In the genomic region with DNA sequence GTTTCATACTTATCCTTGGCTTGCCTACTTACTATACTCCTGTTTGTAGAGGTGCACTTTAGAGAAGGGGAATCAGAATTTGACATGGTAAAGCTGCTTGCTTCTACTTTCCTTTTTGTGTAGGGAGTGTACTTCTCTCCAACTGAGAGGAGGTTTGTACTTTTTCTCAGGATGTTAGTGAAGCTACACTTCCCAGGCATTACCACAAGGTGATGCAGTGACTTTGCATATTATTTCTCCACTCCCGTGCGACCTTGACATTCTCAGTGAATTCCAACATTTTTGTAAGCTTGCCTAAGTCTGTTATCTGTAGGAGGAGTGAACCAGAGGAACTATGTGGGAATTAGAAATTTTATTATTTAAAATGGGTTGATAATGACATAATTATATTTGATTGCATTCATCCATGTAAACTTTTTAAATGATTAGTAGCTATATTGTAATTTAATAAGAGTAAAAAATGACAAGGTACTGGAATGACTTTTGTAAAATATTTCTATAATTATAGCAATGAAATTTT, we compare ENCODE assay signal across 8 cellular contexts. TPM values are rescaled to one million over a fixed set of nuclear protein-coding genes. Genes with fewer than 3 reads are reported as not detected.
DNase-seq lines count a peak whose midpoint lies in the region; ATAC-seq, FAIRE-seq and TF ChIP-seq lines count a peak whose summit lies in the region.

No MANE protein-coding gene starts in this region.

- no peaks in the 10 kb centered on the region for H3K9me1 ChIP-seq in endothelial cell of umbilical vein (replicated peaks; ENCODE audit: control insufficient read depth, extremely low read depth, insufficient read depth, low read length)

- FAIRE-seq in D721Med (lab: Jason Lieb, UNC) (no peak), endothelial cell of umbilical vein (lab: Jason Lieb, UNC) (peak; percentile 18)

- no peaks in the 10 kb centered on the region for H3K9me3 ChIP-seq in HAP-1
- no peaks in the 10 kb centered on the region for H3K9me3 ChIP-seq in Panc1 (ENCODE audit: control insufficient read depth, insufficient read depth, low read depth, low read length)
- no peaks in the 10 kb centered on the region for H3K9me3 ChIP-seq in endothelial cell of umbilical vein (replicated peaks; ENCODE audit: control insufficient read depth, insufficient read depth, low read length)

- no peak overlapping the region for H2AFZ ChIP-seq in endothelial cell of umbilical vein (ENCODE audit: low read depth, low read length)

- H3K27ac ChIP-seq in Panc1 (ENCODE audit: low read length) (peak overlapping the region; percentile 85), endothelial cell of umbilical vein (ENCODE audit: insufficient read depth, low read depth, low read length) (peak overlapping the region; percentile 49)

- intact Hi-C loops in Panc1 (cut with micrococcal nuclease; ENCODE audit: unreplicated experiment) (loop anchor here (5.0 to 10.0 kb wide), 2 partner anchors 37 to 350 kb away; no protein-coding TSS in a partner anchor), endothelial cell of umbilical vein (cut with micrococcal nuclease) (loop anchor here (1.0 to 2.0 kb wide), 4 partner anchors 30 to 549 kb away; no protein-coding TSS in a partner anchor)

- peak overlapping the region; percentile 19 for H3K4me2 ChIP-seq in endothelial cell of umbilical vein (ENCODE audit: insufficient read depth, low read length)

- H4K20me1 ChIP-seq in endothelial cell of umbilical vein (replicated peaks; ENCODE audit: control insufficient read depth, extremely low read depth, insufficient read depth, low read length) = peaks cover 3% of the 10 kb centered on the region

- H3K9ac ChIP-seq in endothelial cell of umbilical vein (replicated peaks; ENCODE audit: extremely low read depth, insufficient read depth, low read length) = peak overlapping the region; percentile 35

- TF ChIP-seq CTCF in D721Med (IDR thresholded peaks at IDR 0.05; ENCODE audit: insufficient read depth, missing control alignments) = peak; percentile 76
- peak; percentile 90 for TF ChIP-seq CTCF in Panc1 (IDR thresholded peaks at IDR 0.05)
- TF ChIP-seq CTCF in endothelial cell of umbilical vein (IDR thresholded peaks at IDR 0.05; ENCODE audit: extremely low read depth in 1 of 2, insufficient read depth in 1 of 2, low read depth in 1 of 2, low read length in 2 of 2) = peak; percentile 54 to 65
- TF ChIP-seq CTCF in omental fat pad (IDR thresholded peaks at IDR 0.05) = no peak

- H3K4me3 ChIP-seq in HAP-1 = no peak overlapping the region
- 0 out of 4 replicates have a peak overlapping the region, but pooled peaks of 1 of the 2 experiments have one; percentile 3 for H3K4me3 ChIP-seq in Panc1 (ENCODE audit: low read depth in 2 of 2, low read length in 2 of 2)
- no peak overlapping the region for H3K4me3 ChIP-seq in endothelial cell of umbilical vein (replicated peaks in 1 of 3; ENCODE audit: insufficient read depth in 1 of 3, low read depth in 1 of 3, low read length in 3 of 3)

- BruUV-seq in Panc1 (replicated peaks; lab: Mats Ljungman, UMichigan) = no TSS peak
- BruUV-seq in endothelial cell of umbilical vein (replicated peaks; lab: Mats Ljungman, UMichigan) = no TSS peak

- H3K27me3 ChIP-seq in HAP-1 (ENCODE audit: low read depth) (no peaks in the 10 kb centered on the region), Panc1 (ENCODE audit: control insufficient read depth, insufficient read depth, low read length) (no peaks in the 10 kb centered on the region), endothelial cell of umbilical vein (ENCODE audit: control insufficient read depth in 2 of 2, insufficient read depth in 2 of 2, low read length in 2 of 2) (no peaks in the 10 kb centered on the region)

- ATAC-seq in Panc1 (peak; percentile 68), omental fat pad (ENCODE audit: low FRiP score) (peak; percentile 48), HG03439 (IDR thresholded peaks at IDR 0.05; ENCODE audit: unreplicated experiment) (no peak)

- peaks cover 13% of the 10 kb centered on the region for H3K36me3 ChIP-seq in HAP-1 (replicated peaks)
- H3K36me3 ChIP-seq in Panc1 (ENCODE audit: control insufficient read depth, insufficient read depth, low read length) = peaks cover 13% of the 10 kb centered on the region; the same call in 1 of the 2 replicates
- no peaks in the 10 kb centered on the region for H3K36me3 ChIP-seq in endothelial cell of umbilical vein (ENCODE audit: control insufficient read depth in 2 of 2, extremely low read depth in 1 of 2, insufficient read depth in 2 of 2, low read length in 2 of 2)

- dilution Hi-C loops in endothelial cell of umbilical vein (cut with MboI; ENCODE audit: extremely low pct_ligation_motif_present, low sequenced_read_pairs) = no loop called here

- no peak for TF ChIP-seq POLR2A in endothelial cell of umbilical vein (IDR thresholded peaks at IDR 0.05; ENCODE audit: low read depth, low read length)

- POLR2A ChIA-PET in Panc1 (lab: Charles Lee) = interaction anchor here (0.7 kb wide), 1 partner anchor 21 kb away, joined by 3 read pairs; no protein-coding TSS in a partner anchor
- POLR2A ChIA-PET in endothelial cell of umbilical vein (lab: Charles Lee) = no interaction called here

- H3K4me1 ChIP-seq in HAP-1 (peaks cover 30% of the 10 kb centered on the region), Panc1 (ENCODE audit: control insufficient read depth, insufficient read depth, low read length) (peaks cover 39% of the 10 kb centered on the region), endothelial cell of umbilical vein (ENCODE audit: control insufficient read depth, extremely low read depth, insufficient read depth, low read length) (peaks cover 11% of the 10 kb centered on the region)

- in situ Hi-C loops in HAP-1 (cut with MboI; ENCODE audit: low sequenced_read_pairs) = loop anchor here (10.0 kb wide), 1 partner anchor 540 kb away; a partner anchor contains a TSS
- in situ Hi-C loops in Panc1 (cut with HindIII; ENCODE audit: low pct_unique_long_range_greater_than_20kb, low sequenced_read_pairs) = no loop called here

- CTCF ChIA-PET in Panc1 (lab: Charles Lee) (interaction anchor here (0.8 to 1.3 kb wide), 4 partner anchors 30 to 549 kb away, joined by 3 to 4 read pairs (median 4); no protein-coding TSS in a partner anchor), endothelial cell of umbilical vein (lab: Charles Lee) (interaction anchor here (0.6 to 2.6 kb wide), 44 partner anchors 9 to 566 kb away, joined by 3 to 57 read pairs (median 4); a partner anchor contains a TSS)

- DNase-seq in D721Med (ENCODE audit: insufficient read length, low spot score) = no peak
- peak; percentile 61 to 91 for DNase-seq in HAP-1 (ENCODE audit: low spot score in 2 of 2)
- DNase-seq in Panc1 (ENCODE audit: low read depth, low spot score) = peak; percentile 42
- peak; percentile 85 for DNase-seq in endothelial cell of umbilical vein (ENCODE audit: low read depth, low spot score)
- DNase-seq in omental fat pad (ENCODE audit: low spot score) = no peak
- no peak for DNase-seq in stimulated activated naive CD4-positive, alpha-beta T cell (lab: John Stamatoyannopoulos, UW)
- DNase-seq in T-helper 1 cell = no peak

- H3K79me2 ChIP-seq in endothelial cell of umbilical vein (ENCODE audit: control insufficient read depth, insufficient read depth, low read length) = peaks cover 48% of the 10 kb centered on the region

TF ChIP-seq in endothelial cell of umbilical vein, 7 proteins besides CTCF, POLR2A, EP300 and RAD21:
- TF ChIP-seq, protein P1, sequence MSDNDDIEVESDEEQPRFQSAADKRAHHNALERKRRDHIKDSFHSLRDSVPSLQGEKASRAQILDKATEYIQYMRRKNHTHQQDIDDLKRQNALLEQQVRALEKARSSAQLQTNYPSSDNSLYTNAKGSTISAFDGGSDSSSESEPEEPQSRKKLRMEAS (IDR thresholded peaks at IDR 0.05; ENCODE audit: insufficient read depth, insufficient read length) = no peak
- TF ChIP-seq EZH2 (IDR thresholded peaks at IDR 0.05; ENCODE audit: borderline replicate concordance, low read depth, low read length, severe bottlenecking) (no peak), FOS (IDR thresholded peaks at IDR 0.05; ENCODE audit: borderline replicate concordance, insufficient read depth, low read length) (no peak), POLR2AphosphoS5 (IDR thresholded peaks at IDR 0.05; ENCODE audit: insufficient read depth, low read depth, low read length) (no peak), JUN (IDR thresholded peaks at IDR 0.05; ENCODE audit: borderline replicate concordance, insufficient read depth, insufficient read length, low read depth) (no peak), MYC (IDR thresholded peaks at IDR 0.05; ENCODE audit: low read depth, low read length) (no peak)

RNA-seq across cellular contexts. Expression of a gene that starts 5.2 kb away (rescaled TPM):
- total RNA-seq in Panc1 (2021; ENCODE audit: unreplicated experiment) = 125 TPM
- polyA plus RNA-seq in Panc1 (2012; ENCODE audit: insufficient read length) = 80.8 TPM
- 70.4 and 77.7 TPM in 2 replicates for total RNA-seq in endothelial cell of umbilical vein
- polyA plus RNA-seq in endothelial cell of umbilical vein = 69.6 and 93.2 TPM in 2 replicates
- polyA plus RNA-seq in endothelial cell of umbilical vein (2011; cell fraction: cytosol; rRNA removed) = 52.3 and 55.6 TPM in 2 replicates
- polyA plus RNA-seq in endothelial cell of umbilical vein (2011; cell fraction: nucleus; rRNA removed) = 60.2 and 65.6 TPM in 2 replicates
- polyA plus RNA-seq in endothelial cell of umbilical vein (2012) = 78.8 and 80.1 TPM in 2 replicates
- polyA minus RNA-seq in endothelial cell of umbilical vein = 233 and 288 TPM in 2 replicates
- 29.5 TPM for polyA minus RNA-seq in endothelial cell of umbilical vein (2011; cell fraction: cytosol; rRNA and poly(A)+ RNA removed)
- 221 and 323 TPM in 2 replicates for polyA minus RNA-seq in endothelial cell of umbilical vein (2011; cell fraction: nucleus; rRNA and poly(A)+ RNA removed)
- 10 to 100 TPM; 65.0 to 77.0 (median 72.3) TPM for total RNA-seq in omental fat pad

Comparison
In these comparisons a context has a peak if more than half of its experiments do, and no peak if none do; other contexts are left out.
1. DNase-seq: peak in HAP-1 (2 of 2), Panc1 (single experiment) and endothelial cell of umbilical vein (single experiment); none in D721Med (single experiment), omental fat pad (single experiment), stimulated activated naive CD4-positive, alpha-beta T cell (0 of 6) and T-helper 1 cell (0 of 5).
2. CTCF ChIP-seq: peak in D721Med (single experiment), Panc1 (single experiment) and endothelial cell of umbilical vein (2 of 2); none in omental fat pad (0 of 3).